ENCODE assay signal across 13 cellular contexts in genomic region chr14:67446371-67447032, GRCh38. TPM values are rescaled to one million over a fixed set of nuclear protein-coding genes. Genes with fewer than 3 reads are reported as not detected.
DNase-seq lines count a peak whose midpoint lies in the region; ATAC-seq and TF ChIP-seq lines count a peak whose summit lies in the region.
"Had no signal": no experiment of that assay in that cellular context is flagged by ENCODE, and none has a peak within 500 bp of the region (broad histone marks: within the 10 kb centered on the region; RNA-seq: fewer than 3 reads in every experiment).

No MANE protein-coding gene starts in this region.

- BruUV-seq in OCI-LY7 (replicated peaks; lab: Mats Ljungman, UMichigan), result no TSS peak

- H3K79me2 ChIP-seq in OCI-LY7 (ENCODE audit: insufficient read depth, low read depth, low read length), result no peaks in the 10 kb centered on the region

- no peaks in the 10 kb centered on the region for H4K20me1 ChIP-seq in OCI-LY7 (ENCODE audit: insufficient read depth, low read length)

- H3K4me3 ChIP-seq in lower leg skin (ENCODE audit: low read depth, poor library complexity, severe bottlenecking) (no peak overlapping the region), OCI-LY7 (ENCODE audit: low read depth, low read length, poor library complexity, severe bottlenecking) (no peak overlapping the region)
- H3K4me3 ChIP-seq: left lung, tibial nerve had no signal

- peak overlapping the region in 1 of 5 experiments; percentile 19 for H3K4me3 Mint-ChIP-seq in brain
- H3K4me3 Mint-ChIP-seq: activated naive CD8-positive, alpha-beta T cell had no signal

- peaks cover 18% of the 10 kb centered on the region for H3K27me3 Mint-ChIP-seq in brain

- peaks cover 16% of the 10 kb centered on the region for H3K4me1 Mint-ChIP-seq in brain

- ATAC-seq in HG02763 (IDR thresholded peaks at IDR 0.05; ENCODE audit: unreplicated experiment) (no peak), HG02970 (IDR thresholded peaks at IDR 0.05; ENCODE audit: low FRiP score, unreplicated experiment) (no peak)
- ATAC-seq: left lung had no signal

- H3K4me1 ChIP-seq in OCI-LY7 (ENCODE audit: insufficient read depth, low read length, poor library complexity, severe bottlenecking), result peaks cover 6% of the 10 kb centered on the region
- H3K4me1 ChIP-seq: left lung had no signal

- peak; percentile 51 for DNase-seq in Ammon's horn (ENCODE audit: low spot score)
- peak; percentile 58 for DNase-seq in NCI-H1092 treated with DMSO at 0.1 percent for 48 hours (lab: John Stamatoyannopoulos, UW)
- peak; percentile 19 for DNase-seq in myocyte (ENCODE audit: low read depth)
- no peak for DNase-seq in lower leg skin (ENCODE audit: low spot score in 2 of 2)
- DNase-seq in OCI-LY7 (ENCODE audit: low spot score), result no peak
- DNase-seq: activated CD8-positive, alpha-beta memory T cell treated with anti-CD3 and anti-CD28 coated beads, Interleukin-2, amount 50 U/mL, for 4 hours; left lung; NCI-H1436 had no signal

- H2AFZ ChIP-seq in OCI-LY7 (ENCODE audit: low read length), result no peak overlapping the region

- CTCF ChIA-PET in OCI-LY7 (lab: Charles Lee; ENCODE audit: unreplicated experiment), result no interaction called here

- peak overlapping the region in 3 of 5 experiments; percentile 21 to 76 (median 49) for H3K27ac Mint-ChIP-seq in brain
- H3K27ac Mint-ChIP-seq: activated naive CD8-positive, alpha-beta T cell had no signal

- no peak for TF ChIP-seq POLR2A in lower leg skin (IDR thresholded peaks at IDR 0.05)

- H3K9me3 ChIP-seq in OCI-LY7 (ENCODE audit: low read length), result no peaks in the 10 kb centered on the region
- H3K9me3 ChIP-seq: left lung had no signal

- H3K9me3 Mint-ChIP-seq in brain, result peaks cover 7 to 14% (median 9%) of the 10 kb centered on the region in 5 experiments

- H3K4me2 ChIP-seq in OCI-LY7 (ENCODE audit: low read length), result no peak overlapping the region

- POLR2A ChIA-PET in OCI-LY7 (lab: Charles Lee), result interaction anchor here (0.6 to 1.3 kb wide), 4 partner anchors 13 to 131 kb away, joined by 3 to 5 read pairs (median 3); no protein-coding TSS in a partner anchor

- no peaks in the 10 kb centered on the region for H3K36me3 Mint-ChIP-seq in brain

- no peak overlapping the region for H3K27ac ChIP-seq in OCI-LY7 (ENCODE audit: low read depth, low read length, poor library complexity, severe bottlenecking)
- H3K27ac ChIP-seq: left lung, tibial nerve had no signal

- no peak for TF ChIP-seq CTCF in brain (conservative IDR thresholded peaks at IDR 0.05)
- no peak for TF ChIP-seq CTCF in lower leg skin (IDR thresholded peaks at IDR 0.05)
- no peak for TF ChIP-seq CTCF in OCI-LY7 (conservative IDR thresholded peaks at IDR 0.05; ENCODE audit: low read length)

- WGBS in lower leg skin, 2 donors, result 55 to 66% methylated on average over 8 of the region's 8 CpGs

- intact Hi-C loops in lower leg skin (cut with DNase I; ENCODE audit: low total_unique reads) (no loop called here), OCI-LY7 (cut with micrococcal nuclease; ENCODE audit: unreplicated experiment) (no loop called here)

- no peaks in the 10 kb centered on the region for H3K36me3 ChIP-seq in OCI-LY7 (ENCODE audit: insufficient read depth, low read length)
- H3K36me3 ChIP-seq: left lung, tibial nerve had no signal

- no peaks in the 10 kb centered on the region for H3K9me2 ChIP-seq in OCI-LY7 (ENCODE audit: insufficient read depth, low read length)

RNA-seq across cellular contexts. Expression of gene PLEK2, which starts 34.5 kb away (rescaled TPM):
- 1.8 TPM for polyA plus RNA-seq in brain (ENCODE audit: insufficient read depth, low read depth, low replicate concordance)
- not detected in 2 replicates for total RNA-seq in myocyte
- 0.06 TPM for polyA plus RNA-seq in myocyte (2012)
- 10 to 100 TPM; 23.0 to 33.0 (median 29.5) TPM for total RNA-seq in lower leg skin
- total RNA-seq in OCI-LY7 (2014; rRNA removed; shearing (Covaris generic)), result not detected in 2 replicates
- total RNA-seq in OCI-LY7 (2022), result not detected in 2 replicates

RNA-seq across cellular contexts. Expression of gene TMEM229B, which starts 42.0 kb away (rescaled TPM):
- polyA plus RNA-seq in brain (ENCODE audit: insufficient read depth, low read depth, low replicate concordance), result 15.3 TPM
- total RNA-seq in myocyte (1.4 TPM in 2 replicates), lower leg skin (1 to 10 TPM in 3 of 4 donors, under 1 TPM in 1; 0.49 to 3.8 (median 2.5) TPM), OCI-LY7 (2022) (8.5 and 11.7 TPM in 2 replicates)
- polyA plus RNA-seq in myocyte (2012), result 0.39 TPM
- 3.9 and 4.8 TPM in 2 replicates for total RNA-seq in OCI-LY7 (2014; rRNA removed; shearing (Covaris generic))

Comparison
In these comparisons a context has a peak if more than half of its experiments do, and no peak if none do; other contexts are left out.
1. DNase-seq: peak in Ammon's horn (single experiment), NCI-H1092 treated with DMSO at 0.1 percent for 48 hours (single experiment) and myocyte (single experiment); none in lower leg skin (0 of 2) and OCI-LY7 (single experiment).
2. RNA of gene PLEK2, which starts 34.5 kb away (total RNA-seq): 23.0 to 33.0 TPM in lower leg skin; not detected in myocyte and not detected in OCI-LY7; every median in the first group is over 10 times any median in the second.